ENCODE assay signal across 12 cellular contexts in the genomic region with DNA sequence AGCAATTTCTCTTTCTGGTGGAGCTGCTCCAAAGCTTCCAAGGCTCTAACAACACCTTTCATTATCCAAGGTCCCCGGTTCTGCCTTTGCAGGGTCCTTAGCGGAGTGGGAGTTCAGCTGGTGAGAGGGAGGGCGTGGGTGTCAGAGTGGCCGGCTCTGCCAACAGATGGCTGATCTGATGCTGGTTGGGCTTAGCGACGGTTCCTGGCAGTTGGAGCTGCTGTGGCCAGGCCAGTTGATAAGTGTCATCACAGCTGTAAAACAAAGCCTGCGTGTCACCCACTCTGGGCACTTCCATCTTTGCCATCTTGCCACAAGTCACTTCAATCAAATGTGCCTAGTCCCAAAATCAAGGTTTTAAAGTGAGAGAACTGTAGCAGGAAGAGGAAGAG. TPM values are rescaled to one million over a fixed set of nuclear protein-coding genes. Genes with fewer than 3 reads are reported as not detected.
A peak's percentile ranks its signal among the peaks of the same experiment; 100 is the strongest.
DNase-seq lines count a peak whose midpoint lies in the region; ATAC-seq, FAIRE-seq and TF ChIP-seq lines count a peak whose summit lies in the region.
"Had no signal": no experiment of that assay in that cellular context is flagged by ENCODE, and none has a peak within 500 bp of the region (broad histone marks: within the 10 kb centered on the region; RNA-seq: fewer than 3 reads in every experiment).

No MANE protein-coding gene starts in this region.

- H3K36me3 Mint-ChIP-seq in activated naive CD4-positive, alpha-beta T cell treated with anti-CD3 and anti-CD28 coated beads, Interleukin-2, amount 50 U/mL, for 72 hours, result no peaks in the 10 kb centered on the region

- dilution Hi-C loops in IMR-90 (cut with HindIII; ENCODE audit: low sequenced_read_pairs, unreplicated experiment), result no loop called here

- no peak overlapping the region; the same call in 1 of the 2 replicates for H3K4me2 ChIP-seq in IMR-90 (ENCODE audit: low read depth, low read length)

- no TSS peak for BruUV-seq in IMR-90 (replicated peaks; lab: Mats Ljungman, UMichigan)

- peak overlapping the region; percentile 33; the same call in 1 of the 2 replicates for H3K18ac ChIP-seq in IMR-90 (ENCODE audit: low read depth, low read length)

- H3K27me3 ChIP-seq in IMR-90 (ENCODE audit: control insufficient read depth, insufficient read depth, low read length), result no peaks in the 10 kb centered on the region
- no peaks in the 10 kb centered on the region for H3K27me3 ChIP-seq in duodenal mucosa (ENCODE audit: control insufficient read depth in 1 of 2, insufficient read depth in 2 of 2, low read length in 2 of 2)

- TF ChIP-seq RAD21 in IMR-90 (IDR thresholded peaks at IDR 0.05; ENCODE audit: low read length), result no peak

- ATAC-seq in IMR-90 (ENCODE audit: low read depth), result peak; percentile 41; the same call in 1 of the 2 replicates
- ATAC-seq in activated naive CD4-positive, alpha-beta T cell treated with anti-CD3 and anti-CD28 coated beads, Interleukin-2, amount 50 U/mL, for 72 hours, result no peak

- TF ChIP-seq CTCF in IMR-90 (conservative IDR thresholded peaks at IDR 0.05; ENCODE audit: low read depth, low read length), result no peak

- H2AK9ac ChIP-seq in IMR-90 (replicated peaks; ENCODE audit: low read depth, low read length, poor library complexity), result no peak overlapping the region

- H2AK5ac ChIP-seq in IMR-90 (ENCODE audit: low read depth, low read length), result peak overlapping the region; percentile 49; the same call in 1 of the 2 replicates

- H2BK120ac ChIP-seq in IMR-90 (ENCODE audit: low read depth, low read length), result peak overlapping the region; percentile 3; the same call in 1 of the 2 replicates

- no peak for TF ChIP-seq POLR2A in IMR-90 (IDR thresholded peaks at IDR 0.05; ENCODE audit: low read depth, low read length)

- H3K9me3 ChIP-seq in IMR-90 (ENCODE audit: control insufficient read depth, insufficient read depth, low read length), result no peaks in the 10 kb centered on the region
- no peaks in the 10 kb centered on the region for H3K9me3 ChIP-seq in duodenal mucosa (ENCODE audit: control insufficient read depth in 1 of 2, low read length in 2 of 2)

- H3K23ac ChIP-seq in IMR-90 (ENCODE audit: low read depth, low read length), result peak overlapping the region; percentile 51; the same call in 1 of the 2 replicates

- POLR2A ChIA-PET in IMR-90 (lab: Charles Lee; ENCODE audit: unreplicated experiment), result no interaction called here

- intact Hi-C loops in IMR-90 (cut with micrococcal nuclease), result no loop called here

- H3K79me1 ChIP-seq in IMR-90 (ENCODE audit: low read depth in 1 of 2, low read length in 2 of 2), result peaks cover 36 to 71% of the 10 kb centered on the region in 2 experiments

- peaks cover 18% of the 10 kb centered on the region for H3K4me1 ChIP-seq in IMR-90 (ENCODE audit: control insufficient read depth, insufficient read depth, low read length)
- peaks cover 8 to 16% of the 10 kb centered on the region in 2 donors for H3K4me1 ChIP-seq in duodenal mucosa (ENCODE audit: control insufficient read depth in 1 of 2, insufficient read depth in 2 of 2, low read length in 2 of 2)

- H4K5ac ChIP-seq in IMR-90 (ENCODE audit: low read depth, low read length), result peak overlapping the region; percentile 16; the same call in 1 of the 2 replicates

- DNase-seq in AG08395 (ENCODE audit: low spot score), result peak; percentile 69
- peak; percentile 16 for DNase-seq in IMR-90
- DNase-seq in myocyte (ENCODE audit: low read depth), result peak; percentile 49
- no peak for DNase-seq in SKM-1 treated with dmso at 0.1 percent for 144 hours (lab: John Stamatoyannopoulos, UW; ENCODE audit: unreplicated experiment)
- DNase-seq in activated naive CD4-positive, alpha-beta T cell treated with anti-CD3 and anti-CD28 coated beads, Interleukin-2, amount 50 U/mL, for 72 hours (ENCODE audit: low spot score in 2 of 2), result no peak
- DNase-seq in stimulated activated CD4-positive, alpha-beta T cell treated with anti-CD3 and anti-CD28 coated beads, Interleukin-2, amount 100 ng/mL, for 24 hours, result no peak
- DNase-seq in HTR-8/SVneo (ENCODE audit: insufficient read length, low spot score), result no peak
- DNase-seq: activated naive CD8-positive, alpha-beta T cell treated with anti-CD3 and anti-CD28 coated beads, Interleukin-2, amount 10 ng/mL, durations not matched to agents 7 days and 5 days; NCI-H446 treated with DMSO at 0.1 percent for 48 hours; nephron progenitor cell had no signal

- peak overlapping the region; percentile 34; the same call in 1 of the 2 replicates for H2BK20ac ChIP-seq in IMR-90 (ENCODE audit: low read depth, low read length)

- no peak overlapping the region for H2BK5ac ChIP-seq in IMR-90 (ENCODE audit: low read depth, low read length, poor library complexity, severe bottlenecking)

- H2BK15ac ChIP-seq in IMR-90 (ENCODE audit: low read depth, low read length), result no peak overlapping the region; the same call in 2 of the 3 replicates

- H3K9me1 ChIP-seq in IMR-90 (ENCODE audit: insufficient read depth, low read length), result peaks cover 28% of the 10 kb centered on the region

- H3K9ac ChIP-seq in IMR-90 (ENCODE audit: low read depth, low read length) (no peak overlapping the region), duodenal mucosa (ENCODE audit: low read depth in 1 of 2, low read length in 2 of 2) (no peak overlapping the region)

- H3K27ac ChIP-seq in IMR-90 (ENCODE audit: insufficient read depth, low read length), result no peak overlapping the region
- H3K27ac ChIP-seq in duodenal mucosa (ENCODE audit: low read depth, low read length), result peak overlapping the region; percentile 54

- H3K4ac ChIP-seq in IMR-90 (ENCODE audit: low read depth, low read length), result no peak overlapping the region

- H2AFZ ChIP-seq in IMR-90 (replicated peaks; ENCODE audit: low read length, poor library complexity), result peak overlapping the region; percentile 1

- H3K14ac ChIP-seq in IMR-90 (replicated peaks; ENCODE audit: low read depth, low read length), result no peak overlapping the region; the same call in 1 of the 2 replicates

- no peak overlapping the region for H3K27ac Mint-ChIP-seq in activated naive CD4-positive, alpha-beta T cell treated with anti-CD3 and anti-CD28 coated beads, Interleukin-2, amount 50 U/mL, for 72 hours
- H3K27ac Mint-ChIP-seq: activated naive CD8-positive, alpha-beta T cell treated with anti-CD3 and anti-CD28 coated beads, Interleukin-2, amount 10 ng/mL, durations not matched to agents 7 days and 5 days had no signal

- no peak overlapping the region for H3K4me3 ChIP-seq in IMR-90 (ENCODE audit: insufficient read depth, low read depth, low read length)
- H3K4me3 ChIP-seq in duodenal mucosa (ENCODE audit: low read depth in 1 of 2, low read length in 2 of 2), result no peak overlapping the region

- H3K56ac ChIP-seq in IMR-90 (ENCODE audit: extremely low read depth, insufficient read depth, low read length), result no peak overlapping the region

- in situ Hi-C loops in IMR-90 (cut with MboI; ENCODE audit: low sequenced_read_pairs), result no loop called here

- FAIRE-seq in HTR-8/SVneo (lab: Jason Lieb, UNC), result no peak
- FAIRE-seq: TTC549 had no signal

- H4K8ac ChIP-seq in IMR-90 (ENCODE audit: low read depth in 2 of 2, low read length in 2 of 2), result 0 out of 4 replicates have a peak overlapping the region, but pooled peaks of 1 of the 2 experiments have one; percentile 21

- H3K36me3 ChIP-seq in IMR-90 (ENCODE audit: control insufficient read depth, insufficient read depth, low read length) (no peaks in the 10 kb centered on the region; the same call in 1 of the 2 replicates), duodenal mucosa (ENCODE audit: control insufficient read depth in 1 of 2, insufficient read depth in 2 of 2, low read length in 2 of 2) (no peaks in the 10 kb centered on the region)

- 0 out of 2 replicates have a peak overlapping the region, but pooled peaks have one; percentile 1 for H4K91ac ChIP-seq in IMR-90 (ENCODE audit: insufficient read depth, low read depth, low read length)

- CTCF ChIA-PET in IMR-90 (lab: Yijun Ruan, JAX), result no interaction called here

- H3K9me3 Mint-ChIP-seq in activated naive CD4-positive, alpha-beta T cell treated with anti-CD3 and anti-CD28 coated beads, Interleukin-2, amount 50 U/mL, for 72 hours, result no peaks in the 10 kb centered on the region
- H3K9me3 Mint-ChIP-seq: activated naive CD8-positive, alpha-beta T cell treated with anti-CD3 and anti-CD28 coated beads, Interleukin-2, amount 10 ng/mL, durations not matched to agents 7 days and 5 days; nephron progenitor cell had no signal

- peaks cover 32% of the 10 kb centered on the region; the same call in 1 of the 2 replicates for H4K20me1 ChIP-seq in IMR-90 (ENCODE audit: insufficient read depth, low read length)

- WGBS in IMR-90 (ENCODE audit: extremely low coverage in 2 of 2, insufficient read length in 1 of 2), 2 experiments, result 33% methylated on average over 3 of the region's 7 CpGs; no CpG with 5 or more reads in 1 of the 2 experiments

TF ChIP-seq in IMR-90, 13 proteins besides CTCF, POLR2A, EP300 and RAD21:
- no peak for TF ChIP-seq SMC3 (IDR thresholded peaks at IDR 0.05; ENCODE audit: low read depth, low read length)
- no peak for TF ChIP-seq MXI1 (IDR thresholded peaks at IDR 0.05; ENCODE audit: borderline replicate concordance, low read depth, low read length)
- TF ChIP-seq FOS (IDR thresholded peaks at IDR 0.05; ENCODE audit: low read depth, low read length), result no peak
- TF ChIP-seq BHLHE40 (IDR thresholded peaks at IDR 0.05; ENCODE audit: low read depth, low read length), result no peak
- no peak for TF ChIP-seq ELK1 (IDR thresholded peaks at IDR 0.05; ENCODE audit: borderline replicate concordance, low read depth, low read length)
- TF ChIP-seq NFE2L2 (IDR thresholded peaks at IDR 0.05; ENCODE audit: low read depth, low read length), result no peak

RNA-seq across cellular contexts. Expression of gene RIN3, which starts 36.3 kb away (rescaled TPM):
- total RNA-seq in IMR-90 (2012; rRNA removed) (2.2 and 2.5 TPM in 2 replicates), myocyte (0.51 and 0.83 TPM in 2 replicates)
- polyA plus RNA-seq in IMR-90 (2012; rRNA removed), result 11.1 and 11.6 TPM in 2 replicates
- 8.9 and 13.9 TPM in 2 replicates for polyA plus RNA-seq in IMR-90 (2012; cell fraction: cytosol; rRNA removed)
- 10.8 and 19.9 TPM in 2 replicates for polyA plus RNA-seq in IMR-90 (2012; cell fraction: nucleus; rRNA removed; ENCODE audit: low replicate concordance)
- 3.1 TPM for polyA plus RNA-seq in myocyte (2012)
- total RNA-seq in activated naive CD4-positive, alpha-beta T cell treated with anti-CD3 and anti-CD28 coated beads, Interleukin-2, amount 50 U/mL, for 72 hours, result 10 to 100 TPM; 21.1 to 27.9 TPM

Comparison
In these comparisons a context has a peak if more than half of its experiments do, and no peak if none do; other contexts are left out.
1. DNase-seq: peak in AG08395 (single experiment), IMR-90 (single experiment) and myocyte (single experiment); none in SKM-1 treated with dmso at 0.1 percent for 144 hours (single experiment), activated naive CD4-positive, alpha-beta T cell treated with anti-CD3 and anti-CD28 coated beads, Interleukin-2, amount 50 U/mL, for 72 hours (0 of 2), stimulated activated CD4-positive, alpha-beta T cell treated with anti-CD3 and anti-CD28 coated beads, Interleukin-2, amount 100 ng/mL, for 24 hours (0 of 2) and HTR-8/SVneo (single experiment).